ENCODE assay signal across 8 cellular contexts in genomic region chr12:2682301-2683282, GRCh38.
DNase-seq lines count a peak whose midpoint lies in the region; ATAC-seq lines count a peak whose summit lies in the region.

No MANE protein-coding gene starts in this region.

- no peaks in the 10 kb centered on the region for H3K27me3 ChIP-seq in trophoblast cell (ENCODE audit: insufficient read depth, low read length)

- H4K8ac ChIP-seq in trophoblast cell (ENCODE audit: low read depth, low read length) = no peak overlapping the region

- H3K9ac ChIP-seq in trophoblast cell (ENCODE audit: low read length) = no peak overlapping the region

- H3K4ac ChIP-seq in trophoblast cell (ENCODE audit: low read depth, low read length) = no peak overlapping the region

- H3K4me1 ChIP-seq in trophoblast cell (ENCODE audit: control insufficient read depth in 1 of 2, insufficient read depth in 2 of 2, low read length in 2 of 2) = no peaks in the 10 kb centered on the region

- no peak overlapping the region for H3K4me2 ChIP-seq in trophoblast cell (ENCODE audit: low read length)

- H4K91ac ChIP-seq in trophoblast cell (ENCODE audit: low read depth, low read length) = no peak overlapping the region

- H2AK5ac ChIP-seq in trophoblast cell (ENCODE audit: low read length) = no peak overlapping the region

- no peaks in the 10 kb centered on the region for H3K79me1 ChIP-seq in trophoblast cell (ENCODE audit: low read length)

- DNase-seq in stimulated activated naive CD4-positive, alpha-beta T cell (lab: John Stamatoyannopoulos, UW) = peak; percentile 22 to 66 (median 41)
- DNase-seq in stimulated activated naive CD4-positive, alpha-beta T cell treated with Interleukin-2 at 50 U/mL for 16 hours (lab: John Stamatoyannopoulos, UW) = no peak
- DNase-seq in NCI-H2171 treated with DMSO at 0.1 percent for 48 hours (lab: John Stamatoyannopoulos, UW) (peak; percentile 76), fibroblast of peridontal ligament (ENCODE audit: extremely low read depth) (peak; percentile 50), trophoblast cell (peak; percentile 27 to 45), amygdala (lab: John Stamatoyannopoulos, UW) (no peak)
- DNase-seq in activated CD4-positive, alpha-beta T cell treated with anti-CD3 and anti-CD28 coated beads, Interleukin-2, amount 50 U/mL, for 48 hours = peak; percentile 20 to 41

- peaks cover 8 to 9% of the 10 kb centered on the region in 2 experiments for H3K36me3 ChIP-seq in trophoblast cell (ENCODE audit: control insufficient read depth in 1 of 2, insufficient read depth in 2 of 2, low read length in 2 of 2)

- no peak for ATAC-seq in HG03442 (IDR thresholded peaks at IDR 0.05; ENCODE audit: unreplicated experiment)

- H2BK5ac ChIP-seq in trophoblast cell (ENCODE audit: low read depth, low read length, poor library complexity) = no peak overlapping the region

- H3K27ac ChIP-seq in trophoblast cell (ENCODE audit: low read depth, low read length) = no peak overlapping the region

- H3K79me2 ChIP-seq in trophoblast cell (ENCODE audit: control insufficient read depth, insufficient read depth, low read length, poor library complexity) = no peaks in the 10 kb centered on the region

- H4K12ac ChIP-seq in trophoblast cell (ENCODE audit: low read depth, low read length) = no peak overlapping the region

- no peak overlapping the region for H2BK120ac ChIP-seq in trophoblast cell (ENCODE audit: insufficient read depth, low read length, poor library complexity)

- H3K4me3 ChIP-seq in trophoblast cell (ENCODE audit: low read depth, low read length) = no peak overlapping the region

- WGBS in trophoblast cell (ENCODE audit: extremely low coverage, insufficient coverage, insufficient read length) = no CpG with 5 or more reads among the region's 12 CpGs

- no peak overlapping the region for H3K18ac ChIP-seq in trophoblast cell (ENCODE audit: low read length)

- H3K9me3 ChIP-seq in trophoblast cell (ENCODE audit: insufficient read depth, low read depth, low read length) = peaks cover 2% of the 10 kb centered on the region

- H3K14ac ChIP-seq in trophoblast cell (ENCODE audit: low read length) = no peak overlapping the region

- H3K23ac ChIP-seq in trophoblast cell (ENCODE audit: low read length) = no peak overlapping the region

- no peak overlapping the region for H2AFZ ChIP-seq in trophoblast cell (ENCODE audit: insufficient read depth, low read length, poor library complexity)

- no peak overlapping the region for H2BK12ac ChIP-seq in trophoblast cell (ENCODE audit: low read length)

Comparison
In these comparisons a context has a peak if more than half of its experiments do, and no peak if none do; other contexts are left out.
1. DNase-seq: peak in stimulated activated naive CD4-positive, alpha-beta T cell (6 of 6), NCI-H2171 treated with DMSO at 0.1 percent for 48 hours (single experiment), activated CD4-positive, alpha-beta T cell treated with anti-CD3 and anti-CD28 coated beads, Interleukin-2, amount 50 U/mL, for 48 hours (2 of 2), fibroblast of peridontal ligament (single experiment) and trophoblast cell (2 of 2); none in stimulated activated naive CD4-positive, alpha-beta T cell treated with Interleukin-2 at 50 U/mL for 16 hours (single experiment) and amygdala (0 of 56).